1 cellular context compared by ENCODE assay signal in the genomic region with DNA sequence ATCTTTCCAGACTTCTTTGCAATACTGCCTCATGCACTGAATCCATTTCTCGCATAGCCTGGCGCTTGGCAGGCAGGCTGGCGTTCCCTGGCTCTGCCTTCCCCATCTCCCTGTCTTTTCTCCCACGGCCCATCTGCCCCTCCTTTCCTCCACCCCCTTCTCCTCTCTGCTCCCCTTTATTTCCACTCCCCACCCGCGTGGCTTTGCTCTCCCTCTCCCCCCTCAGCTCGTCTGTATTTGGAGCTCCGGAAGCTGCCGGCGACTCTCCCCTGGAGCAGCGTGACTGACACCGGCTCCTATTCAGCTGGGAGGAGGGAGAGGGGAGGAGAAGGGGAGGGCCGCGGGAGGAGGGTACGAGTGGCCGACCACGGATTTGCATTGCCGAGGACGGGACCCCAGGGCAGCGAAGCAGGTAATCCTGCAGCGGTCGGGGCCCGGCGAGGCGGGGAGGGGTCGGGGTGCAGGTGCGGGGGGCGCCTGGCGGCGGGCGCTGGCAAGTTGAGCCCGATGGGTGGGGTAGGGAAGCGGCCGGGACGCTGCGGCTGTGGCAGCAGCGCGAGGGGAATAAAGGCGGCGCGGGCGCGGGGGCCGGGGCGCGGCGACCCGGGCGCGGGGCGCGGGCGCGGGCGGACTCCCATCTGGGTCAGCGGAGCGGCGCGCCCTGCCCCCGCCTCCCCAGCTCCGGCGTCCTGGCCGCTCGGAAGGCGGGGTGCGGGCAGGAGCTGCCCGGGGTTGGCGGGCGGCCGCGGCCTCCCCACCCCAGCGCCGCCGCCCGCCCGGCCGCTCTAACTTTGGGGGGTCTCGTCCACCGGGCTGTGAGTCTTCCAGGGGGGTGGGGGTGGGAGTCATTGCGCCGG.
A peak's percentile ranks its signal among the peaks of the same experiment; 100 is the strongest.
TF ChIP-seq lines count a peak whose summit lies in the region.

A gene with protein sequence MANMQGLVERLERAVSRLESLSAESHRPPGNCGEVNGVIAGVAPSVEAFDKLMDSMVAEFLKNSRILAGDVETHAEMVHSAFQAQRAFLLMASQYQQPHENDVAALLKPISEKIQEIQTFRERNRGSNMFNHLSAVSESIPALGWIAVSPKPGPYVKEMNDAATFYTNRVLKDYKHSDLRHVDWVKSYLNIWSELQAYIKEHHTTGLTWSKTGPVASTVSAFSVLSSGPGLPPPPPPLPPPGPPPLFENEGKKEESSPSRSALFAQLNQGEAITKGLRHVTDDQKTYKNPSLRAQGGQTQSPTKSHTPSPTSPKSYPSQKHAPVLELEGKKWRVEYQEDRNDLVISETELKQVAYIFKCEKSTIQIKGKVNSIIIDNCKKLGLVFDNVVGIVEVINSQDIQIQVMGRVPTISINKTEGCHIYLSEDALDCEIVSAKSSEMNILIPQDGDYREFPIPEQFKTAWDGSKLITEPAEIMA (plus strand): TSS at position 261 of the 857 bp plus-strand sequence. CDS start 27,961 bp downstream, outside the sequence.

TF ChIP-seq in HepG2, 621 proteins besides CTCF, POLR2A, EP300 and RAD21 (continued from another document and continues in another):
- TF ChIP-seq, protein P1, sequence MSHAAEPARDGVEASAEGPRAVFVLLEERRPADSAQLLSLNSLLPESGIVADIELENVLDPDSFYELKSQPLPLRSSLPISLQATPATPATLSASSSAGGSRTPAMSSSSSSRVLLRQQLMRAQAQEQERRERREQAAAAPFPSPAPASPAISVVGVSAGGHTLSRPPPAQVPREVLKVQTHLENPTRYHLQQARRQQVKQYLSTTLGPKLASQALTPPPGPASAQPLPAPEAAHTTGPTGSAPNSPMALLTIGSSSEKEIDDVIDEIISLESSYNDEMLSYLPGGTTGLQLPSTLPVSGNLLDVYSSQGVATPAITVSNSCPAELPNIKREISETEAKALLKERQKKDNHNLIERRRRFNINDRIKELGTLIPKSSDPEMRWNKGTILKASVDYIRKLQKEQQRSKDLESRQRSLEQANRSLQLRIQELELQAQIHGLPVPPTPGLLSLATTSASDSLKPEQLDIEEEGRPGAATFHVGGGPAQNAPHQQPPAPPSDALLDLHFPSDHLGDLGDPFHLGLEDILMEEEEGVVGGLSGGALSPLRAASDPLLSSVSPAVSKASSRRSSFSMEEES (CRISPR knock-in tag; IDR thresholded peaks at IDR 0.05): no peak; the same call in 1 of the 2 replicates
- TF ChIP-seq, protein P2, sequence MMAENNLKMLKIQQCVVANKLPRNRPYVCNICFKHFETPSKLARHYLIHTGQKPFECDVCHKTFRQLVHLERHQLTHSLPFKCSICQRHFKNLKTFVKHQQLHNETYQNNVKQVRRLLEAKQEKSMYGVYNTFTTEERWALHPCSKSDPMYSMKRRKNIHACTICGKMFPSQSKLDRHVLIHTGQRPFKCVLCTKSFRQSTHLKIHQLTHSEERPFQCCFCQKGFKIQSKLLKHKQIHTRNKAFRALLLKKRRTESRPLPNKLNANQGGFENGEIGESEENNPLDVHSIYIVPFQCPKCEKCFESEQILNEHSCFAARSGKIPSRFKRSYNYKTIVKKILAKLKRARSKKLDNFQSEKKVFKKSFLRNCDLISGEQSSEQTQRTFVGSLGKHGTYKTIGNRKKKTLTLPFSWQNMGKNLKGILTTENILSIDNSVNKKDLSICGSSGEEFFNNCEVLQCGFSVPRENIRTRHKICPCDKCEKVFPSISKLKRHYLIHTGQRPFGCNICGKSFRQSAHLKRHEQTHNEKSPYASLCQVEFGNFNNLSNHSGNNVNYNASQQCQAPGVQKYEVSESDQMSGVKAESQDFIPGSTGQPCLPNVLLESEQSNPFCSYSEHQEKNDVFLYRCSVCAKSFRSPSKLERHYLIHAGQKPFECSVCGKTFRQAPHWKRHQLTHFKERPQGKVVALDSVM (CRISPR knock-in tag; IDR thresholded peaks at IDR 0.05): no peak
- TF ChIP-seq, protein P3, sequence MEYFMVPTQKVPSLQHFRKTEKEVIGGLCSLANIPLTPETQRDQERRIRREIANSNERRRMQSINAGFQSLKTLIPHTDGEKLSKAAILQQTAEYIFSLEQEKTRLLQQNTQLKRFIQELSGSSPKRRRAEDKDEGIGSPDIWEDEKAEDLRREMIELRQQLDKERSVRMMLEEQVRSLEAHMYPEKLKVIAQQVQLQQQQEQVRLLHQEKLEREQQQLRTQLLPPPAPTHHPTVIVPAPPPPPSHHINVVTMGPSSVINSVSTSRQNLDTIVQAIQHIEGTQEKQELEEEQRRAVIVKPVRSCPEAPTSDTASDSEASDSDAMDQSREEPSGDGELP (IDR thresholded peaks at IDR 0.05; ENCODE audit: borderline replicate concordance, low read depth): peak; percentile 69; the same call in 1 of the 2 replicates
- TF ChIP-seq, protein P4, sequence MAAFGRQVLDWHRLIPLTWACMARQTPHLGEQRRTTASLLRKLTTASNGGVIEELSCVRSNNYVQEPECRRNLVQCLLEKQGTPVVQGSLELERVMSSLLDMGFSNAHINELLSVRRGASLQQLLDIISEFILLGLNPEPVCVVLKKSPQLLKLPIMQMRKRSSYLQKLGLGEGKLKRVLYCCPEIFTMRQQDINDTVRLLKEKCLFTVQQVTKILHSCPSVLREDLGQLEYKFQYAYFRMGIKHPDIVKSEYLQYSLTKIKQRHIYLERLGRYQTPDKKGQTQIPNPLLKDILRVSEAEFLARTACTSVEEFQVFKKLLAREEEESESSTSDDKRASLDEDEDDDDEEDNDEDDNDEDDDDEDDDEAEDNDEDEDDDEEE (CRISPR knock-in tag; IDR thresholded peaks at IDR 0.05): peak; percentile 82; the same call in 1 of the 2 replicates
- no peak; the same call in 1 of the 2 replicates for TF ChIP-seq RARA (CRISPR knock-in tag; IDR thresholded peaks at IDR 0.05)
- TF ChIP-seq, protein P5, sequence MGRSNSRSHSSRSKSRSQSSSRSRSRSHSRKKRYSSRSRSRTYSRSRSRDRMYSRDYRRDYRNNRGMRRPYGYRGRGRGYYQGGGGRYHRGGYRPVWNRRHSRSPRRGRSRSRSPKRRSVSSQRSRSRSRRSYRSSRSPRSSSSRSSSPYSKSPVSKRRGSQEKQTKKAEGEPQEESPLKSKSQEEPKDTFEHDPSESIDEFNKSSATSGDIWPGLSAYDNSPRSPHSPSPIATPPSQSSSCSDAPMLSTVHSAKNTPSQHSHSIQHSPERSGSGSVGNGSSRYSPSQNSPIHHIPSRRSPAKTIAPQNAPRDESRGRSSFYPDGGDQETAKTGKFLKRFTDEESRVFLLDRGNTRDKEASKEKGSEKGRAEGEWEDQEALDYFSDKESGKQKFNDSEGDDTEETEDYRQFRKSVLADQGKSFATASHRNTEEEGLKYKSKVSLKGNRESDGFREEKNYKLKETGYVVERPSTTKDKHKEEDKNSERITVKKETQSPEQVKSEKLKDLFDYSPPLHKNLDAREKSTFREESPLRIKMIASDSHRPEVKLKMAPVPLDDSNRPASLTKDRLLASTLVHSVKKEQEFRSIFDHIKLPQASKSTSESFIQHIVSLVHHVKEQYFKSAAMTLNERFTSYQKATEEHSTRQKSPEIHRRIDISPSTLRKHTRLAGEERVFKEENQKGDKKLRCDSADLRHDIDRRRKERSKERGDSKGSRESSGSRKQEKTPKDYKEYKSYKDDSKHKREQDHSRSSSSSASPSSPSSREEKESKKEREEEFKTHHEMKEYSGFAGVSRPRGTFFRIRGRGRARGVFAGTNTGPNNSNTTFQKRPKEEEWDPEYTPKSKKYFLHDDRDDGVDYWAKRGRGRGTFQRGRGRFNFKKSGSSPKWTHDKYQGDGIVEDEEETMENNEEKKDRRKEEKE (IDR thresholded peaks at IDR 0.05): no peak
- TF ChIP-seq PAF1 (CRISPR knock-in tag; IDR thresholded peaks at IDR 0.05): no peak
- TF ChIP-seq HES4 (CRISPR knock-in tag; IDR thresholded peaks at IDR 0.05; ENCODE audit: borderline replicate concordance): no peak
- 0 out of 2 replicates have a peak, but pooled peaks have one; percentile 13 for TF ChIP-seq JUND (CRISPR knock-in tag; IDR thresholded peaks at IDR 0.05)
- TF ChIP-seq, protein P6, sequence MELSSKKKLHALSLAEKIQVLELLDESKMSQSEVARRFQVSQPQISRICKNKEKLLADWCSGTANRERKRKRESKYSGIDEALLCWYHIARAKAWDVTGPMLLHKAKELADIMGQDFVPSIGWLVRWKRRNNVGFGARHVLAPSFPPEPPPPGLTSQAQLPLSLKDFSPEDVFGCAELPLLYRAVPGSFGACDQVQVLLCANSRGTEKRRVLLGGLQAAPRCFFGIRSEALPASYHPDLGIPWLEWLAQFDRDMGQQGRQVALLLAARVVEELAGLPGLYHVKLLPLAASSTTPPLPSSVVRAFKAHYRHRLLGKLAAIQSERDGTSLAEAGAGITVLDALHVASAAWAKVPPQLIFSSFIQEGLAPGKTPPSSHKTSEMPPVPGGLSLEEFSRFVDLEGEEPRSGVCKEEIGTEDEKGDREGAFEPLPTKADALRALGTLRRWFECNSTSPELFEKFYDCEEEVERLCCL (CRISPR knock-in tag; IDR thresholded peaks at IDR 0.05; ENCODE audit: borderline replicate concordance): no peak
- TF ChIP-seq SAFB2 (CRISPR knock-in tag; IDR thresholded peaks at IDR 0.05; ENCODE audit: borderline replicate concordance, low read depth): no peak
- TF ChIP-seq PRMT3 (CRISPR knock-in tag; IDR thresholded peaks at IDR 0.05; ENCODE audit: borderline replicate concordance, low read depth): no peak
- peak; percentile 77; the same call in 1 of the 2 replicates for TF ChIP-seq ZNF136 (CRISPR knock-in tag; IDR thresholded peaks at IDR 0.05; ENCODE audit: low read depth)
- TF ChIP-seq GABPA (IDR thresholded peaks at IDR 0.05; ENCODE audit: low read depth, low read length): no peak
- peak; percentile 52; the same call in 1 of the 2 replicates for TF ChIP-seq GABPA (CRISPR knock-in tag; IDR thresholded peaks at IDR 0.05; ENCODE audit: low read depth)
- TF ChIP-seq ZNF775 (CRISPR knock-in tag; IDR thresholded peaks at IDR 0.05; ENCODE audit: borderline replicate concordance): no peak
- TF ChIP-seq, protein P7, sequence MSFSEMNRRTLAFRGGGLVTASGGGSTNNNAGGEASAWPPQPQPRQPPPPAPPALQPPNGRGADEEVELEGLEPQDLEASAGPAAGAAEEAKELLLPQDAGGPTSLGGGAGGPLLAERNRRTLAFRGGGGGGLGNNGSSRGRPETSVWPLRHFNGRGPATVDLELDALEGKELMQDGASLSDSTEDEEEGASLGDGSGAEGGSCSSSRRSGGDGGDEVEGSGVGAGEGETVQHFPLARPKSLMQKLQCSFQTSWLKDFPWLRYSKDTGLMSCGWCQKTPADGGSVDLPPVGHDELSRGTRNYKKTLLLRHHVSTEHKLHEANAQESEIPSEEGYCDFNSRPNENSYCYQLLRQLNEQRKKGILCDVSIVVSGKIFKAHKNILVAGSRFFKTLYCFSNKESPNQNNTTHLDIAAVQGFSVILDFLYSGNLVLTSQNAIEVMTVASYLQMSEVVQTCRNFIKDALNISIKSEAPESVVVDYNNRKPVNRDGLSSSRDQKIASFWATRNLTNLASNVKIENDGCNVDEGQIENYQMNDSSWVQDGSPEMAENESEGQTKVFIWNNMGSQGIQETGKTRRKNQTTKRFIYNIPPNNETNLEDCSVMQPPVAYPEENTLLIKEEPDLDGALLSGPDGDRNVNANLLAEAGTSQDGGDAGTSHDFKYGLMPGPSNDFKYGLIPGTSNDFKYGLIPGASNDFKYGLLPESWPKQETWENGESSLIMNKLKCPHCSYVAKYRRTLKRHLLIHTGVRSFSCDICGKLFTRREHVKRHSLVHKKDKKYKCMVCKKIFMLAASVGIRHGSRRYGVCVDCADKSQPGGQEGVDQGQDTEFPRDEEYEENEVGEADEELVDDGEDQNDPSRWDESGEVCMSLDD (CRISPR knock-in tag; IDR thresholded peaks at IDR 0.05; ENCODE audit: borderline replicate concordance): no peak
- TF ChIP-seq, protein P8, sequence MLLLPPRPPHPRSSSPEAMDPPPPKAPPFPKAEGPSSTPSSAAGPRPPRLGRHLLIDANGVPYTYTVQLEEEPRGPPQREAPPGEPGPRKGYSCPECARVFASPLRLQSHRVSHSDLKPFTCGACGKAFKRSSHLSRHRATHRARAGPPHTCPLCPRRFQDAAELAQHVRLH (CRISPR knock-in tag; IDR thresholded peaks at IDR 0.05; ENCODE audit: borderline replicate concordance, low read depth): peak; percentile 43; the same call in 1 of the 2 replicates
- TF ChIP-seq PLRG1 (conservative IDR thresholded peaks at IDR 0.05): no peak
- TF ChIP-seq ZNF713 (CRISPR knock-in tag; IDR thresholded peaks at IDR 0.05): no peak
- no peak for TF ChIP-seq AGO2 (optimal IDR thresholded peaks at IDR 0.05; ENCODE audit: low read depth, low read length)
- TF ChIP-seq ZFP62 (CRISPR knock-in tag; IDR thresholded peaks at IDR 0.05): no peak
- TF ChIP-seq, protein P9, sequence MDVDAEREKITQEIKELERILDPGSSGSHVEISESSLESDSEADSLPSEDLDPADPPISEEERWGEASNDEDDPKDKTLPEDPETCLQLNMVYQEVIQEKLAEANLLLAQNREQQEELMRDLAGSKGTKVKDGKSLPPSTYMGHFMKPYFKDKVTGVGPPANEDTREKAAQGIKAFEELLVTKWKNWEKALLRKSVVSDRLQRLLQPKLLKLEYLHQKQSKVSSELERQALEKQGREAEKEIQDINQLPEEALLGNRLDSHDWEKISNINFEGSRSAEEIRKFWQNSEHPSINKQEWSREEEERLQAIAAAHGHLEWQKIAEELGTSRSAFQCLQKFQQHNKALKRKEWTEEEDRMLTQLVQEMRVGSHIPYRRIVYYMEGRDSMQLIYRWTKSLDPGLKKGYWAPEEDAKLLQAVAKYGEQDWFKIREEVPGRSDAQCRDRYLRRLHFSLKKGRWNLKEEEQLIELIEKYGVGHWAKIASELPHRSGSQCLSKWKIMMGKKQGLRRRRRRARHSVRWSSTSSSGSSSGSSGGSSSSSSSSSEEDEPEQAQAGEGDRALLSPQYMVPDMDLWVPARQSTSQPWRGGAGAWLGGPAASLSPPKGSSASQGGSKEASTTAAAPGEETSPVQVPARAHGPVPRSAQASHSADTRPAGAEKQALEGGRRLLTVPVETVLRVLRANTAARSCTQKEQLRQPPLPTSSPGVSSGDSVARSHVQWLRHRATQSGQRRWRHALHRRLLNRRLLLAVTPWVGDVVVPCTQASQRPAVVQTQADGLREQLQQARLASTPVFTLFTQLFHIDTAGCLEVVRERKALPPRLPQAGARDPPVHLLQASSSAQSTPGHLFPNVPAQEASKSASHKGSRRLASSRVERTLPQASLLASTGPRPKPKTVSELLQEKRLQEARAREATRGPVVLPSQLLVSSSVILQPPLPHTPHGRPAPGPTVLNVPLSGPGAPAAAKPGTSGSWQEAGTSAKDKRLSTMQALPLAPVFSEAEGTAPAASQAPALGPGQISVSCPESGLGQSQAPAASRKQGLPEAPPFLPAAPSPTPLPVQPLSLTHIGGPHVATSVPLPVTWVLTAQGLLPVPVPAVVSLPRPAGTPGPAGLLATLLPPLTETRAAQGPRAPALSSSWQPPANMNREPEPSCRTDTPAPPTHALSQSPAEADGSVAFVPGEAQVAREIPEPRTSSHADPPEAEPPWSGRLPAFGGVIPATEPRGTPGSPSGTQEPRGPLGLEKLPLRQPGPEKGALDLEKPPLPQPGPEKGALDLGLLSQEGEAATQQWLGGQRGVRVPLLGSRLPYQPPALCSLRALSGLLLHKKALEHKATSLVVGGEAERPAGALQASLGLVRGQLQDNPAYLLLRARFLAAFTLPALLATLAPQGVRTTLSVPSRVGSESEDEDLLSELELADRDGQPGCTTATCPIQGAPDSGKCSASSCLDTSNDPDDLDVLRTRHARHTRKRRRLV (CRISPR knock-in tag; IDR thresholded peaks at IDR 0.05): no peak
- TF ChIP-seq, protein P10, sequence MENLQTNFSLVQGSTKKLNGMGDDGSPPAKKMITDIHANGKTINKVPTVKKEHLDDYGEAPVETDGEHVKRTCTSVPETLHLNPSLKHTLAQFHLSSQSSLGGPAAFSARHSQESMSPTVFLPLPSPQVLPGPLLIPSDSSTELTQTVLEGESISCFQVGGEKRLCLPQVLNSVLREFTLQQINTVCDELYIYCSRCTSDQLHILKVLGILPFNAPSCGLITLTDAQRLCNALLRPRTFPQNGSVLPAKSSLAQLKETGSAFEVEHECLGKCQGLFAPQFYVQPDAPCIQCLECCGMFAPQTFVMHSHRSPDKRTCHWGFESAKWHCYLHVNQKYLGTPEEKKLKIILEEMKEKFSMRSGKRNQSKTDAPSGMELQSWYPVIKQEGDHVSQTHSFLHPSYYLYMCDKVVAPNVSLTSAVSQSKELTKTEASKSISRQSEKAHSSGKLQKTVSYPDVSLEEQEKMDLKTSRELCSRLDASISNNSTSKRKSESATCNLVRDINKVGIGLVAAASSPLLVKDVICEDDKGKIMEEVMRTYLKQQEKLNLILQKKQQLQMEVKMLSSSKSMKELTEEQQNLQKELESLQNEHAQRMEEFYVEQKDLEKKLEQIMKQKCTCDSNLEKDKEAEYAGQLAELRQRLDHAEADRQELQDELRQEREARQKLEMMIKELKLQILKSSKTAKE (CRISPR knock-in tag; IDR thresholded peaks at IDR 0.05; ENCODE audit: borderline replicate concordance): peak; percentile 53; the same call in 1 of the 2 replicates
